ENCODE assay signal across 21 cellular contexts in genomic region chr18:57075716-57076400, GRCh38.
"Had no signal": no experiment of that assay in that cellular context is flagged by ENCODE, and none has a peak within 500 bp of the region (broad histone marks: within the 10 kb centered on the region; RNA-seq: fewer than 3 reads in every experiment).

No MANE protein-coding gene starts in this region.

- H3K9me3 Mint-ChIP-seq: dendritic cell treated with granulocyte-macrophage colony-stimulating factor and Interleukin-4, amounts not matched to agents 40 ng/mL and 50 ng/mL, for 4 days; immature natural killer cell; stimulated activated naive CD8-positive, alpha-beta T cell treated with anti-CD3 and anti-CD28 coated beads, Interleukin-15, Interleukin-2, amounts not matched to agents 100 ng/mL and 50 ng/mL, for 24 hours had no signal

- H3K9me3 ChIP-seq: left lung, neutrophil, pancreas, psoas muscle, right atrium auricular region, thyroid gland had no signal

- H3K4me1 ChIP-seq: foreskin keratinocyte, pancreas, psoas muscle, right atrium auricular region, thyroid gland had no signal

- H3K36me3 ChIP-seq: left lung, neutrophil, pancreas, right atrium auricular region, thyroid gland had no signal

- H3K4me3 Mint-ChIP-seq: brain; dendritic cell treated with granulocyte-macrophage colony-stimulating factor and Interleukin-4, amounts not matched to agents 40 ng/mL and 50 ng/mL, for 4 days; stimulated activated naive CD8-positive, alpha-beta T cell treated with anti-CD3 and anti-CD28 coated beads, Interleukin-15, Interleukin-2, amounts not matched to agents 100 ng/mL and 50 ng/mL, for 24 hours had no signal

- H3K36me3 Mint-ChIP-seq: brain, immature natural killer cell had no signal

- H3K27ac ChIP-seq: foreskin keratinocyte, left lung, neutrophil, pancreas, psoas muscle, right atrium auricular region, thyroid gland had no signal

- H3K4me3 ChIP-seq: left lung, lung, pancreas, psoas muscle, right atrium auricular region, thyroid gland had no signal

- ATAC-seq: activated naive CD4-positive, alpha-beta T cell treated with anti-CD3 and anti-CD28 coated beads, Interleukin-2, amount 50 U/mL, for 72 hours; foreskin keratinocyte; left lung; pancreas; psoas muscle had no signal

- H3K27me3 ChIP-seq: foreskin keratinocyte, pancreas, right atrium auricular region, thyroid gland had no signal

- DNase-seq: activated CD4-positive, alpha-beta T cell treated with anti-CD3 and anti-CD28 coated beads, Interleukin-2, amount 50 U/mL, for 1 hour; activated CD4-positive, CD25-positive, alpha-beta regulatory T cell treated with anti-CD3 and anti-CD28 coated beads, Interleukin-2, amount 50 U/mL, for 72 hours; activated T-cell treated with anti-CD3 and anti-CD28 coated beads, Interleukin-2, amount 50 U/mL, for 1 hour; aorta; effector CD8-positive, alpha-beta T cell; foreskin keratinocyte; immature natural killer cell; left lung; naive B cell; pancreas; psoas muscle; stimulated activated CD4-positive, alpha-beta T cell treated with anti-CD3 and anti-CD28 coated beads, Interleukin-1b, Interleukin-23, amount 100 ng/mL, for 48 hours; substantia nigra; thyroid gland had no signal

- H3K27ac Mint-ChIP-seq: activated naive CD4-positive, alpha-beta T cell treated with anti-CD3 and anti-CD28 coated beads, Interleukin-2, amount 50 U/mL, for 72 hours; brain; dendritic cell treated with granulocyte-macrophage colony-stimulating factor and Interleukin-4, amounts not matched to agents 40 ng/mL and 50 ng/mL, for 4 days; immature natural killer cell; stimulated activated naive CD8-positive, alpha-beta T cell treated with anti-CD3 and anti-CD28 coated beads, Interleukin-15, Interleukin-2, amounts not matched to agents 100 ng/mL and 50 ng/mL, for 24 hours had no signal
